1 cellular context compared by ENCODE assay signal in genomic region chr16:30414159-30414558, GRCh38.
TF ChIP-seq lines count a peak whose summit lies in the region.

No MANE protein-coding gene starts in this region.

TF ChIP-seq in HepG2, 621 proteins besides CTCF, POLR2A, EP300 and RAD21:
- TF ChIP-seq ATAD3A (CRISPR knock-in tag; IDR thresholded peaks at IDR 0.05), result no peak
- TF ChIP-seq PAWR (CRISPR knock-in tag; IDR thresholded peaks at IDR 0.05; ENCODE audit: borderline replicate concordance), result no peak
- TF ChIP-seq PAX8 (CRISPR knock-in tag; IDR thresholded peaks at IDR 0.05; ENCODE audit: borderline replicate concordance), result no peak
- no peak for TF ChIP-seq ELF4 (CRISPR knock-in tag; IDR thresholded peaks at IDR 0.05; ENCODE audit: borderline replicate concordance)
- no peak for TF ChIP-seq EEA1 (CRISPR knock-in tag; IDR thresholded peaks at IDR 0.05; ENCODE audit: borderline replicate concordance)
- TF ChIP-seq PAXIP1 (CRISPR knock-in tag; conservative IDR thresholded peaks at IDR 0.05), result no peak
- no peak for TF ChIP-seq ZNF652 (CRISPR knock-in tag; IDR thresholded peaks at IDR 0.05; ENCODE audit: borderline replicate concordance, low read depth)
- TF ChIP-seq PPARG (CRISPR knock-in tag; conservative IDR thresholded peaks at IDR 0.05), result no peak
- TF ChIP-seq MXD4 (CRISPR knock-in tag; IDR thresholded peaks at IDR 0.05), result no peak
- TF ChIP-seq BHLHE40 (IDR thresholded peaks at IDR 0.05; ENCODE audit: low read length), result no peak
- no peak for TF ChIP-seq ZFP36L1 (CRISPR knock-in tag; IDR thresholded peaks at IDR 0.05)
